In the genomic region with DNA sequence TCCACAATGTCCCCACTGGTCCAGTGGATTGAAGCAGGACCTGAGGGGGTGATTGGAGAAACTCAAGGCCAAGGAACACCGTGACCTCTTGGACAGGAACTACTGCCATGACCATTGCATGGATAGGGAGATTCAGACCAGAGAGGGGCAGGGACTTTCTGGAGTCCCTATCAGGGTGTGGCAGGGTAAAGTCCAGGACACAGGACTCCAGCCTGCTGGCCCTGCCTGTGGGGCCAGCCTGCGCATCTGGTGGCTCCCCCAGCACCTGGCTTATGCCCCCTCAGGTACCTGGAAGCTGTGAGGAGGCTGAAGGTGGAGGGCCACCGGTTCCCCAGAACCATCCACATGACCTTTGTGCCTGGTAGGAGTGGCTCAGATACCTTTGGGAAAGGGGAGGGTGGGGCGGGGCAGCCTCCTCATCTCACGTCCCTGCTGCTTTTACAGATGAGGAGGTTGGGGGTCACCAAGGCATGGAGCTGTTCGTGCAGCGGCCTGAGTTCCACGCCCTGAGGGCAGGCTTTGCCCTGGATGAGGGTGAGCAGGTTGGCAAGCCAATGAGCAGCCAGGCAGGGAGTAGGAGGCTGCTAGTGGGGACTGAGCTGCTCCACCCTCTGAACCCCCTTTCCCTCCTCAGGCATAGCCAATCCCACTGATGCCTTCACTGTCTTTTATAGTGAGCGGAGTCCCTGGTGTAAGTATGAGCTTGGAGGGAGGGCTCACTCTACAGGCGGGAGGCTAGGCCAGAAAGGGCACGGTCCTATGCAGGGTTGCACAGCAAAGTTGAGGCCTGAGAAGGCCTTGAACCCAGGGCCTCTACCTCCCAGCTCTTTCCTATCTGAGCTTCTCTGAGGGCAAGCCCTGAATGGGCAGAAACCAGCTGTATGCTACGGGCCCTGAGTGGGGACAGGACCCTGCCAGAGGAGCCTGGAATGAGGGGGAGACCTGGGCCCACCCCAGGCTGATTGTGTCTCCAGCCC, we compare ENCODE assay signal across 1 cellular context.
A peak's percentile ranks its signal among the peaks of the same experiment; 100 is the strongest.
TF ChIP-seq lines count a peak whose summit lies in the region.

No MANE protein-coding gene starts in this region.

TF ChIP-seq in HepG2, 621 proteins besides CTCF, POLR2A, EP300 and RAD21 (continues in another document):
- TF ChIP-seq, protein P1, sequence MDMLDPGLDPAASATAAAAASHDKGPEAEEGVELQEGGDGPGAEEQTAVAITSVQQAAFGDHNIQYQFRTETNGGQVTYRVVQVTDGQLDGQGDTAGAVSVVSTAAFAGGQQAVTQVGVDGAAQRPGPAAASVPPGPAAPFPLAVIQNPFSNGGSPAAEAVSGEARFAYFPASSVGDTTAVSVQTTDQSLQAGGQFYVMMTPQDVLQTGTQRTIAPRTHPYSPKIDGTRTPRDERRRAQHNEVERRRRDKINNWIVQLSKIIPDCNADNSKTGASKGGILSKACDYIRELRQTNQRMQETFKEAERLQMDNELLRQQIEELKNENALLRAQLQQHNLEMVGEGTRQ (IDR thresholded peaks at IDR 0.05; ENCODE audit: low read depth, low read length), result no peak
- TF ChIP-seq, protein P1 (CRISPR knock-in tag; IDR thresholded peaks at IDR 0.05; ENCODE audit: borderline replicate concordance), result no peak
- TF ChIP-seq LCORL (IDR thresholded peaks at IDR 0.05) (no peak), LCORL (CRISPR knock-in tag; IDR thresholded peaks at IDR 0.05) (peak; percentile 28; the same call in 1 of the 2 replicates), POLR2AphosphoS5 (IDR thresholded peaks at IDR 0.05; ENCODE audit: low read depth, low read length) (0 out of 2 replicates have a peak, but pooled peaks have one; percentile 6), HNF4A (CRISPR knock-in tag; IDR thresholded peaks at IDR 0.05) (peak; percentile 77), ZNF768 (CRISPR knock-in tag; IDR thresholded peaks at IDR 0.05) (peak; percentile 90), SMAD9 (CRISPR knock-in tag; IDR thresholded peaks at IDR 0.05) (no peak), ZNF496 (CRISPR knock-in tag; IDR thresholded peaks at IDR 0.05; ENCODE audit: insufficient replicate concordance) (no peak), ZNF577 (CRISPR knock-in tag; IDR thresholded peaks at IDR 0.05; ENCODE audit: borderline replicate concordance, low read depth) (no peak), HNRNPLL (IDR thresholded peaks at IDR 0.05; ENCODE audit: low read depth, low read length, poor library complexity, severe bottlenecking) (no peak), HDAC6 (IDR thresholded peaks at IDR 0.05; ENCODE audit: low read depth, low read length) (no peak), TMF1 (CRISPR knock-in tag; IDR thresholded peaks at IDR 0.05; ENCODE audit: low read depth) (no peak), ZBTB7B (CRISPR knock-in tag; IDR thresholded peaks at IDR 0.05) (0 out of 2 replicates have a peak, but pooled peaks have one; percentile 47), ZNF749 (CRISPR knock-in tag; IDR thresholded peaks at IDR 0.05; ENCODE audit: borderline replicate concordance) (no peak), GABPA (IDR thresholded peaks at IDR 0.05; ENCODE audit: low read depth, low read length) (no peak), GABPA (CRISPR knock-in tag; IDR thresholded peaks at IDR 0.05; ENCODE audit: low read depth) (no peak), HNF4G (IDR thresholded peaks at IDR 0.05; ENCODE audit: borderline replicate concordance, low read depth, low read length) (peak; percentile 64), HNF4G (CRISPR knock-in tag; IDR thresholded peaks at IDR 0.05; ENCODE audit: borderline replicate concordance, low read depth) (no peak), ZNF546 (CRISPR knock-in tag; conservative IDR thresholded peaks at IDR 0.05) (no peak), MYC (CRISPR knock-in tag; IDR thresholded peaks at IDR 0.05; ENCODE audit: borderline replicate concordance) (peak; percentile 43; the same call in 1 of the 2 replicates), AKAP8 (CRISPR knock-in tag; IDR thresholded peaks at IDR 0.05) (0 out of 2 replicates have a peak, but pooled peaks have one; percentile 65)
- TF ChIP-seq, protein P2, sequence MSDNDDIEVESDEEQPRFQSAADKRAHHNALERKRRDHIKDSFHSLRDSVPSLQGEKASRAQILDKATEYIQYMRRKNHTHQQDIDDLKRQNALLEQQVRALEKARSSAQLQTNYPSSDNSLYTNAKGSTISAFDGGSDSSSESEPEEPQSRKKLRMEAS (IDR thresholded peaks at IDR 0.05), result peak; percentile 13; the same call in 1 of the 2 replicates
- TF ChIP-seq, protein P3, sequence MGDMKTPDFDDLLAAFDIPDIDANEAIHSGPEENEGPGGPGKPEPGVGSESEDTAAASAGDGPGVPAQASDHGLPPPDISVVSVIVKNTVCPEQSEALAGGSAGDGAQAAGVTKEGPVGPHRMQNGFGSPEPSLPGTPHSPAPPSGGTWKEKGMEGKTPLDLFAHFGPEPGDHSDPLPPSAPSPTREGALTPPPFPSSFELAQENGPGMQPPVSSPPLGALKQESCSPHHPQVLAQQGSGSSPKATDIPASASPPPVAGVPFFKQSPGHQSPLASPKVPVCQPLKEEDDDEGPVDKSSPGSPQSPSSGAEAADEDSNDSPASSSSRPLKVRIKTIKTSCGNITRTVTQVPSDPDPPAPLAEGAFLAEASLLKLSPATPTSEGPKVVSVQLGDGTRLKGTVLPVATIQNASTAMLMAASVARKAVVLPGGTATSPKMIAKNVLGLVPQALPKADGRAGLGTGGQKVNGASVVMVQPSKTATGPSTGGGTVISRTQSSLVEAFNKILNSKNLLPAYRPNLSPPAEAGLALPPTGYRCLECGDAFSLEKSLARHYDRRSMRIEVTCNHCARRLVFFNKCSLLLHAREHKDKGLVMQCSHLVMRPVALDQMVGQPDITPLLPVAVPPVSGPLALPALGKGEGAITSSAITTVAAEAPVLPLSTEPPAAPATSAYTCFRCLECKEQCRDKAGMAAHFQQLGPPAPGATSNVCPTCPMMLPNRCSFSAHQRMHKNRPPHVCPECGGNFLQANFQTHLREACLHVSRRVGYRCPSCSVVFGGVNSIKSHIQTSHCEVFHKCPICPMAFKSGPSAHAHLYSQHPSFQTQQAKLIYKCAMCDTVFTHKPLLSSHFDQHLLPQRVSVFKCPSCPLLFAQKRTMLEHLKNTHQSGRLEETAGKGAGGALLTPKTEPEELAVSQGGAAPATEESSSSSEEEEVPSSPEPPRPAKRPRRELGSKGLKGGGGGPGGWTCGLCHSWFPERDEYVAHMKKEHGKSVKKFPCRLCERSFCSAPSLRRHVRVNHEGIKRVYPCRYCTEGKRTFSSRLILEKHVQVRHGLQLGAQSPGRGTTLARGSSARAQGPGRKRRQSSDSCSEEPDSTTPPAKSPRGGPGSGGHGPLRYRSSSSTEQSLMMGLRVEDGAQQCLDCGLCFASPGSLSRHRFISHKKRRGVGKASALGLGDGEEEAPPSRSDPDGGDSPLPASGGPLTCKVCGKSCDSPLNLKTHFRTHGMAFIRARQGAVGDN (CRISPR knock-in tag; IDR thresholded peaks at IDR 0.05), result peak; percentile 50; the same call in 1 of the 2 replicates
- TF ChIP-seq, protein P4, sequence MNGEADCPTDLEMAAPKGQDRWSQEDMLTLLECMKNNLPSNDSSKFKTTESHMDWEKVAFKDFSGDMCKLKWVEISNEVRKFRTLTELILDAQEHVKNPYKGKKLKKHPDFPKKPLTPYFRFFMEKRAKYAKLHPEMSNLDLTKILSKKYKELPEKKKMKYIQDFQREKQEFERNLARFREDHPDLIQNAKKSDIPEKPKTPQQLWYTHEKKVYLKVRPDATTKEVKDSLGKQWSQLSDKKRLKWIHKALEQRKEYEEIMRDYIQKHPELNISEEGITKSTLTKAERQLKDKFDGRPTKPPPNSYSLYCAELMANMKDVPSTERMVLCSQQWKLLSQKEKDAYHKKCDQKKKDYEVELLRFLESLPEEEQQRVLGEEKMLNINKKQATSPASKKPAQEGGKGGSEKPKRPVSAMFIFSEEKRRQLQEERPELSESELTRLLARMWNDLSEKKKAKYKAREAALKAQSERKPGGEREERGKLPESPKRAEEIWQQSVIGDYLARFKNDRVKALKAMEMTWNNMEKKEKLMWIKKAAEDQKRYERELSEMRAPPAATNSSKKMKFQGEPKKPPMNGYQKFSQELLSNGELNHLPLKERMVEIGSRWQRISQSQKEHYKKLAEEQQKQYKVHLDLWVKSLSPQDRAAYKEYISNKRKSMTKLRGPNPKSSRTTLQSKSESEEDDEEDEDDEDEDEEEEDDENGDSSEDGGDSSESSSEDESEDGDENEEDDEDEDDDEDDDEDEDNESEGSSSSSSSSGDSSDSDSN (CRISPR knock-in tag; IDR thresholded peaks at IDR 0.05), result no peak
- TF ChIP-seq, protein P5, sequence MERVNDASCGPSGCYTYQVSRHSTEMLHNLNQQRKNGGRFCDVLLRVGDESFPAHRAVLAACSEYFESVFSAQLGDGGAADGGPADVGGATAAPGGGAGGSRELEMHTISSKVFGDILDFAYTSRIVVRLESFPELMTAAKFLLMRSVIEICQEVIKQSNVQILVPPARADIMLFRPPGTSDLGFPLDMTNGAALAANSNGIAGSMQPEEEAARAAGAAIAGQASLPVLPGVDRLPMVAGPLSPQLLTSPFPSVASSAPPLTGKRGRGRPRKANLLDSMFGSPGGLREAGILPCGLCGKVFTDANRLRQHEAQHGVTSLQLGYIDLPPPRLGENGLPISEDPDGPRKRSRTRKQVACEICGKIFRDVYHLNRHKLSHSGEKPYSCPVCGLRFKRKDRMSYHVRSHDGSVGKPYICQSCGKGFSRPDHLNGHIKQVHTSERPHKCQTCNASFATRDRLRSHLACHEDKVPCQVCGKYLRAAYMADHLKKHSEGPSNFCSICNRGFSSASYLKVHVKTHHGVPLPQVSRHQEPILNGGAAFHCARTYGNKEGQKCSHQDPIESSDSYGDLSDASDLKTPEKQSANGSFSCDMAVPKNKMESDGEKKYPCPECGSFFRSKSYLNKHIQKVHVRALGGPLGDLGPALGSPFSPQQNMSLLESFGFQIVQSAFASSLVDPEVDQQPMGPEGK (CRISPR knock-in tag; IDR thresholded peaks at IDR 0.05), result peak; percentile 63
- TF ChIP-seq, protein P6, sequence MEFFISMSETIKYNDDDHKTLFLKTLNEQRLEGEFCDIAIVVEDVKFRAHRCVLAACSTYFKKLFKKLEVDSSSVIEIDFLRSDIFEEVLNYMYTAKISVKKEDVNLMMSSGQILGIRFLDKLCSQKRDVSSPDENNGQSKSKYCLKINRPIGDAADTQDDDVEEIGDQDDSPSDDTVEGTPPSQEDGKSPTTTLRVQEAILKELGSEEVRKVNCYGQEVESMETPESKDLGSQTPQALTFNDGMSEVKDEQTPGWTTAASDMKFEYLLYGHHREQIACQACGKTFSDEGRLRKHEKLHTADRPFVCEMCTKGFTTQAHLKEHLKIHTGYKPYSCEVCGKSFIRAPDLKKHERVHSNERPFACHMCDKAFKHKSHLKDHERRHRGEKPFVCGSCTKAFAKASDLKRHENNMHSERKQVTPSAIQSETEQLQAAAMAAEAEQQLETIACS (CRISPR knock-in tag; IDR thresholded peaks at IDR 0.05), result no peak
- TF ChIP-seq, protein P7, sequence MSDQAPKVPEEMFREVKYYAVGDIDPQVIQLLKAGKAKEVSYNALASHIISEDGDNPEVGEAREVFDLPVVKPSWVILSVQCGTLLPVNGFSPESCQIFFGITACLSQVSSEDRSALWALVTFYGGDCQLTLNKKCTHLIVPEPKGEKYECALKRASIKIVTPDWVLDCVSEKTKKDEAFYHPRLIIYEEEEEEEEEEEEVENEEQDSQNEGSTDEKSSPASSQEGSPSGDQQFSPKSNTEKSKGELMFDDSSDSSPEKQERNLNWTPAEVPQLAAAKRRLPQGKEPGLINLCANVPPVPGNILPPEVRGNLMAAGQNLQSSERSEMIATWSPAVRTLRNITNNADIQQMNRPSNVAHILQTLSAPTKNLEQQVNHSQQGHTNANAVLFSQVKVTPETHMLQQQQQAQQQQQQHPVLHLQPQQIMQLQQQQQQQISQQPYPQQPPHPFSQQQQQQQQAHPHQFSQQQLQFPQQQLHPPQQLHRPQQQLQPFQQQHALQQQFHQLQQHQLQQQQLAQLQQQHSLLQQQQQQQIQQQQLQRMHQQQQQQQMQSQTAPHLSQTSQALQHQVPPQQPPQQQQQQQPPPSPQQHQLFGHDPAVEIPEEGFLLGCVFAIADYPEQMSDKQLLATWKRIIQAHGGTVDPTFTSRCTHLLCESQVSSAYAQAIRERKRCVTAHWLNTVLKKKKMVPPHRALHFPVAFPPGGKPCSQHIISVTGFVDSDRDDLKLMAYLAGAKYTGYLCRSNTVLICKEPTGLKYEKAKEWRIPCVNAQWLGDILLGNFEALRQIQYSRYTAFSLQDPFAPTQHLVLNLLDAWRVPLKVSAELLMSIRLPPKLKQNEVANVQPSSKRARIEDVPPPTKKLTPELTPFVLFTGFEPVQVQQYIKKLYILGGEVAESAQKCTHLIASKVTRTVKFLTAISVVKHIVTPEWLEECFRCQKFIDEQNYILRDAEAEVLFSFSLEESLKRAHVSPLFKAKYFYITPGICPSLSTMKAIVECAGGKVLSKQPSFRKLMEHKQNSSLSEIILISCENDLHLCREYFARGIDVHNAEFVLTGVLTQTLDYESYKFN (CRISPR knock-in tag; conservative IDR thresholded peaks at IDR 0.05), result peak; percentile 43
